ENCODE assay signal across 15 cellular contexts in genomic region chr1:207870279-207871031, GRCh38. TPM values are rescaled to one million over a fixed set of nuclear protein-coding genes. Genes with fewer than 3 reads are reported as not detected.
DNase-seq lines count a peak whose midpoint lies in the region; ATAC-seq, FAIRE-seq and TF ChIP-seq lines count a peak whose summit lies in the region.
"Had no signal": no experiment of that assay in that cellular context is flagged by ENCODE, and none has a peak within 500 bp of the region (broad histone marks: within the 10 kb centered on the region; RNA-seq: fewer than 3 reads in every experiment).

No MANE protein-coding gene starts in this region.

- no peaks in the 10 kb centered on the region for H3K27me3 Mint-ChIP-seq in stimulated activated naive CD8-positive, alpha-beta T cell treated with anti-CD3 and anti-CD28 coated beads, Interleukin-15, Interleukin-2, amounts not matched to agents 100 ng/mL and 50 ng/mL, for 24 hours
- H3K27me3 Mint-ChIP-seq in natural killer cell treated with Interleukin-12 subunit alpha and Interleukin-12 subunit beta and Interleukin-15 and Interleukin-18, amount 100 ng/mL, for 72 hours, result no peaks in the 10 kb centered on the region

- FAIRE-seq in K562 (lab: Jason Lieb, UNC), result no peak
- FAIRE-seq: H54 had no signal

- no peak for ATAC-seq in stimulated activated naive CD8-positive, alpha-beta T cell treated with anti-CD3 and anti-CD28 coated beads, Interleukin-15, Interleukin-2, amounts not matched to agents 100 U/mL and 50 U/mL, for 24 hours
- no peak for ATAC-seq in K562
- ATAC-seq in natural killer cell treated with Interleukin-12 subunit alpha and Interleukin-12 subunit beta and Interleukin-15 and Interleukin-18, amount 100 ng/mL, for 72 hours, result no peak
- ATAC-seq: left ventricle myocardium superior, sciatic nerve had no signal

- CTCF ChIA-PET in K562 (lab: Yijun Ruan, JAX; ENCODE audit: low intra/inter-chr PET ratio), result no interaction called here

- H4K20me1 ChIP-seq in K562 (replicated peaks; ENCODE audit: control insufficient read depth, insufficient read depth, low read length), result no peaks in the 10 kb centered on the region

- peaks cover 12% of the 10 kb centered on the region; the same call in 2 of the 3 replicates for H3K79me2 ChIP-seq in K562 (ENCODE audit: control insufficient read depth, insufficient read depth, low read length)

- no peak overlapping the region for H3K27ac Mint-ChIP-seq in stimulated activated naive CD8-positive, alpha-beta T cell treated with anti-CD3 and anti-CD28 coated beads, Interleukin-15, Interleukin-2, amounts not matched to agents 100 ng/mL and 50 ng/mL, for 24 hours
- peak overlapping the region; percentile 72 to 81 for H3K27ac Mint-ChIP-seq in natural killer cell treated with Interleukin-12 subunit alpha and Interleukin-12 subunit beta and Interleukin-15 and Interleukin-18, amount 100 ng/mL, for 72 hours

- no peak for TF ChIP-seq POLR2A in K562 (conservative IDR thresholded peaks at IDR 0.05)

- H3K36me3 Mint-ChIP-seq in stimulated activated naive CD8-positive, alpha-beta T cell treated with anti-CD3 and anti-CD28 coated beads, Interleukin-15, Interleukin-2, amounts not matched to agents 100 ng/mL and 50 ng/mL, for 24 hours (ENCODE audit: low read depth), result peaks cover 9% of the 10 kb centered on the region
- H3K36me3 Mint-ChIP-seq in natural killer cell treated with Interleukin-12 subunit alpha and Interleukin-12 subunit beta and Interleukin-15 and Interleukin-18, amount 100 ng/mL, for 72 hours, result peaks cover 5% of the 10 kb centered on the region

- no peaks in the 10 kb centered on the region for H3K27me3 ChIP-seq in K562 (ENCODE audit: control insufficient read depth in 2 of 2, insufficient read depth in 2 of 2, low read length in 2 of 2)
- H3K27me3 ChIP-seq: BLaER1 had no signal

- BruUV-seq in K562 (replicated peaks; lab: Mats Ljungman, UMichigan), result no TSS peak

- no peak overlapping the region for H3K27ac ChIP-seq in K562 (ENCODE audit: extremely low read depth, low read depth, low read length)
- H3K27ac ChIP-seq: BLaER1, SJCRH30 had no signal

- TF ChIP-seq EP300 in K562 (IDR thresholded peaks at IDR 0.05; ENCODE audit: low read length), result no peak

- in situ Hi-C loops in K562 (cut with MboI), result loop anchor here (5.0 kb wide), 1 partner anchor 43 kb away; no protein-coding TSS in a partner anchor

- H2AFZ ChIP-seq in K562 (ENCODE audit: low read depth, low read length), result peak overlapping the region; percentile 48

- H3K4me2 ChIP-seq in K562 (ENCODE audit: insufficient read depth, low read length), result no peak overlapping the region

- H3K36me3 ChIP-seq in K562 (ENCODE audit: control insufficient read depth, insufficient read depth, low read length), result peaks cover 21% of the 10 kb centered on the region
- H3K36me3 ChIP-seq: BLaER1, SJCRH30 had no signal

- no peak overlapping the region for H3K4me3 ChIP-seq in K562
- H3K4me3 ChIP-seq: BLaER1, SJCRH30 had no signal

- peaks cover 80% of the 10 kb centered on the region for H3K4me1 Mint-ChIP-seq in stimulated activated naive CD8-positive, alpha-beta T cell treated with anti-CD3 and anti-CD28 coated beads, Interleukin-15, Interleukin-2, amounts not matched to agents 100 ng/mL and 50 ng/mL, for 24 hours (ENCODE audit: low read depth)
- peaks cover 53 to 56% of the 10 kb centered on the region in 2 donors for H3K4me1 Mint-ChIP-seq in natural killer cell treated with Interleukin-12 subunit alpha and Interleukin-12 subunit beta and Interleukin-15 and Interleukin-18, amount 100 ng/mL, for 72 hours (ENCODE audit: low read depth in 2 of 2)

- intact Hi-C loops in K562 (cut with micrococcal nuclease), result no loop called here

- peak overlapping the region; percentile 80 for H3K4me3 Mint-ChIP-seq in stimulated activated naive CD8-positive, alpha-beta T cell treated with anti-CD3 and anti-CD28 coated beads, Interleukin-15, Interleukin-2, amounts not matched to agents 100 ng/mL and 50 ng/mL, for 24 hours
- peak overlapping the region; percentile 49 for H3K4me3 Mint-ChIP-seq in natural killer cell treated with Interleukin-12 subunit alpha and Interleukin-12 subunit beta and Interleukin-15 and Interleukin-18, amount 100 ng/mL, for 72 hours

- TF ChIP-seq CTCF in K562 (IDR thresholded peaks at IDR 0.05 in 2 of 3, conservative IDR thresholded peaks at IDR 0.05 in 1 of 3; ENCODE audit: insufficient read depth in 2 of 3, low read depth in 1 of 3, low read length in 3 of 3), result no peak

- POLR2A ChIA-PET in K562 (lab: Yijun Ruan, JAX), result interaction anchor here (0.7 to 2.2 kb wide), 2 partner anchors 14 to 50 kb away, joined by 3 to 7 read pairs; no protein-coding TSS in a partner anchor

- peaks cover 49 to 54% of the 10 kb centered on the region in 2 experiments for H3K4me1 ChIP-seq in K562 (replicated peaks in 1 of 2; ENCODE audit: control insufficient read depth in 2 of 2, insufficient read depth in 2 of 2, low read length in 2 of 2)

- H3K9me3 ChIP-seq in K562 (replicated peaks; ENCODE audit: control insufficient read depth, insufficient read depth, low read depth, low read length), result no peaks in the 10 kb centered on the region
- H3K9me3 ChIP-seq: BLaER1, SJCRH30 had no signal

- DNase-seq in stimulated activated naive CD8-positive, alpha-beta T cell treated with anti-CD3 and anti-CD28 coated beads, Interleukin-15, Interleukin-2, amounts not matched to agents 100 U/mL and 50 U/mL, for 24 hours, result no peak
- DNase-seq in K562 (ENCODE audit: extremely low read depth in 1 of 4, low spot score in 3 of 4), result no peak
- no peak for DNase-seq in natural killer cell treated with Interleukin-12 subunit alpha and Interleukin-12 subunit beta and Interleukin-15 and Interleukin-18, amount 100 ng/mL, for 72 hours (ENCODE audit: low spot score)
- DNase-seq in AG08396 (ENCODE audit: low spot score), result no peak
- no peak for DNase-seq in T1000 (lab: John Stamatoyannopoulos, UW)
- no peak for DNase-seq in hippocampal formation (lab: John Stamatoyannopoulos, UW)
- no peak for DNase-seq in inferior parietal cortex (ENCODE audit: extremely low spot score)
- DNase-seq: left ventricle myocardium superior, MM.1S, SJCRH30 had no signal

- no peaks in the 10 kb centered on the region for H3K9me3 Mint-ChIP-seq in stimulated activated naive CD8-positive, alpha-beta T cell treated with anti-CD3 and anti-CD28 coated beads, Interleukin-15, Interleukin-2, amounts not matched to agents 100 ng/mL and 50 ng/mL, for 24 hours
- H3K9me3 Mint-ChIP-seq in natural killer cell treated with Interleukin-12 subunit alpha and Interleukin-12 subunit beta and Interleukin-15 and Interleukin-18, amount 100 ng/mL, for 72 hours, result no peaks in the 10 kb centered on the region

- WGBS in K562 (ENCODE audit: insufficient coverage, low coverage, missing lambda C conversion rate), result 53% methylated on average over 4 of the region's 4 CpGs

- H3K9me1 ChIP-seq in K562 (ENCODE audit: control insufficient read depth, insufficient read depth, low read length), result no peaks in the 10 kb centered on the region

- H3K9ac ChIP-seq in K562 (ENCODE audit: insufficient read depth in 1 of 2, low read depth in 2 of 2, low read length in 2 of 2), result no peak overlapping the region
- H3K9ac ChIP-seq: BLaER1 had no signal

- no peak for TF ChIP-seq RAD21 in K562 (CRISPR knock-in tag; conservative IDR thresholded peaks at IDR 0.05 in 1 of 2, IDR thresholded peaks at IDR 0.05 in 1 of 2)

TF ChIP-seq in K562, 482 proteins besides CTCF, POLR2A, EP300 and RAD21 (continues in another document):
- TF ChIP-seq, protein P1, sequence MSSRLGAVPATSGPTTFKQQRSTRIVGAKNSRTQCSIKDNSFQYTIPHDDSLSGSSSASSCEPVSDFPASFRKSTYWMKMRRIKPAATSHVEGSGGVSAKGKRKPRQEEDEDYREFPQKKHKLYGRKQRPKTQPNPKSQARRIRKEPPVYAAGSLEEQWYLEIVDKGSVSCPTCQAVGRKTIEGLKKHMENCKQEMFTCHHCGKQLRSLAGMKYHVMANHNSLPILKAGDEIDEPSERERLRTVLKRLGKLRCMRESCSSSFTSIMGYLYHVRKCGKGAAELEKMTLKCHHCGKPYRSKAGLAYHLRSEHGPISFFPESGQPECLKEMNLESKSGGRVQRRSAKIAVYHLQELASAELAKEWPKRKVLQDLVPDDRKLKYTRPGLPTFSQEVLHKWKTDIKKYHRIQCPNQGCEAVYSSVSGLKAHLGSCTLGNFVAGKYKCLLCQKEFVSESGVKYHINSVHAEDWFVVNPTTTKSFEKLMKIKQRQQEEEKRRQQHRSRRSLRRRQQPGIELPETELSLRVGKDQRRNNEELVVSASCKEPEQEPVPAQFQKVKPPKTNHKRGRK (tag; IDR thresholded peaks at IDR 0.05), result no peak
- TF ChIP-seq ELF2 (CRISPR knock-in tag; IDR thresholded peaks at IDR 0.05), result no peak

RNA-seq across cellular contexts. Expression of gene CD34, which starts 40.5 kb away (rescaled TPM):
- total RNA-seq in K562 (2011; cell fraction: chromatin; rRNA removed; ENCODE audit: low replicate concordance), result not detected in 2 replicates
- total RNA-seq in K562 (2011; cell fraction: nucleolus; rRNA removed), result not detected in 2 replicates
- total RNA-seq in K562 (2011; cell fraction: nucleoplasm; rRNA removed), result not detected in 2 replicates
- total RNA-seq in K562 (2014; rRNA removed), result not detected in 2 replicates
- not detected in 2 replicates for total RNA-seq in K562 (2014; rRNA removed; fragmentation: Illumina TruSeq; extraction: Trizol)
- total RNA-seq in K562 (2015; rRNA removed; fragmentation: Illumina TruSeq; extraction: Trizol), result not detected in 2 replicates
- total RNA-seq in K562 (2021), result 0.13 TPM in 1 of 2 replicates, not detected in the other
- polyA plus RNA-seq in K562 (2011; rRNA removed), result 0.03 TPM in 1 of 2 replicates, not detected in the other
- not detected in 2 replicates for polyA plus RNA-seq in K562 (2011; cell fraction: cytosol; rRNA removed)
- not detected in 2 replicates for polyA plus RNA-seq in K562 (2011; cell fraction: nucleus; rRNA removed)
- polyA plus RNA-seq in K562 (2012), result not detected in 2 replicates
- not detected in 2 replicates for polyA plus RNA-seq in K562 (2014; fragmentation: Illumina TruSeq; extraction: Trizol)
- polyA plus RNA-seq in K562 (2014; fragmentation: Nextera tagmentation; extraction: Ambion mirVana), result not detected
- not detected in 2 replicates for polyA plus RNA-seq in K562 (2014; rRNA removed)
- polyA minus RNA-seq in K562 (2011; rRNA and poly(A)+ RNA removed), result 0.06 TPM in 1 of 2 replicates, not detected in the other
- not detected in 2 replicates for polyA minus RNA-seq in K562 (2011; cell fraction: cytosol; rRNA and poly(A)+ RNA removed)
- polyA minus RNA-seq in K562 (2011; cell fraction: nucleus; rRNA and poly(A)+ RNA removed), result not detected in 2 replicates
- not detected for total RNA-seq in natural killer cell treated with Interleukin-12 subunit alpha and Interleukin-12 subunit beta and Interleukin-15 and Interleukin-18, amount 100 ng/mL, for 72 hours
- total RNA-seq: NCI-H460 had no signal
